In genomic region chr2:130332271-130333073, GRCh38 we compare ENCODE assay signal across 8 cellular contexts. TPM values are rescaled to one million over a fixed set of nuclear protein-coding genes. Genes with fewer than 3 reads are reported as not detected.
DNase-seq lines count a peak whose midpoint lies in the region; ATAC-seq and TF ChIP-seq lines count a peak whose summit lies in the region.

No MANE protein-coding gene starts in this region.

- peaks cover 25% of the 10 kb centered on the region for H3K4me1 Mint-ChIP-seq in chondrocyte (ENCODE audit: low read depth)

- no peaks in the 10 kb centered on the region for H3K36me3 ChIP-seq in left lung

- peak overlapping the region; percentile 53 for H3K4me3 Mint-ChIP-seq in chondrocyte (ENCODE audit: unreplicated experiment)

- DNase-seq in ACHN (peak; percentile 68), GM13977 (ENCODE audit: low spot score) (peak; percentile 85), NCI-H2171 (lab: John Stamatoyannopoulos, UW) (peak; percentile 42), chondrocyte (ENCODE audit: low spot score) (no peak), left lung (peak; percentile 68 to 91)
- DNase-seq in activated CD4-positive, alpha-beta T cell treated with anti-CD3 and anti-CD28 coated beads for 4 hours, result peak; percentile 60 to 61
- DNase-seq in stimulated activated CD4-positive, alpha-beta T cell treated with anti-CD3 and anti-CD28 coated beads, TNF-alpha, amount 100 ng/mL, for 4 hours (ENCODE audit: low read depth in 3 of 3), result peak; percentile 42 to 51 (median 43)

- intact Hi-C loops in left lung (cut with DNase I), result no loop called here

- peaks cover 19% of the 10 kb centered on the region for H3K27me3 Mint-ChIP-seq in chondrocyte (ENCODE audit: low read depth)

- peaks cover 4% of the 10 kb centered on the region for H3K9me3 Mint-ChIP-seq in chondrocyte (ENCODE audit: low read depth)

- ATAC-seq in HG02943 (IDR thresholded peaks at IDR 0.05; ENCODE audit: low read depth, unreplicated experiment) (peak; percentile 85), left lung (peak; percentile 89)

- H3K9me3 ChIP-seq in left lung, result no peaks in the 10 kb centered on the region

- peak; percentile 93 for TF ChIP-seq CTCF in GM13977 (IDR thresholded peaks at IDR 0.05; ENCODE audit: extremely low read depth, insufficient read depth, missing control alignments)
- TF ChIP-seq CTCF in chondrocyte (IDR thresholded peaks at IDR 0.05), result peak; percentile 99
- peak; percentile 84 to 87 for TF ChIP-seq CTCF in left lung (IDR thresholded peaks at IDR 0.05)

- H3K4me3 ChIP-seq in left lung, result no peak overlapping the region

- H3K27ac Mint-ChIP-seq in chondrocyte (ENCODE audit: unreplicated experiment), result no peak overlapping the region

- peaks cover 1% of the 10 kb centered on the region for H3K36me3 Mint-ChIP-seq in chondrocyte (ENCODE audit: low read depth)

- in situ Hi-C loops in ACHN (cut with HindIII; ENCODE audit: low pct_ligation_motif_present, low pct_unique_long_range_greater_than_20kb, low sequenced_read_pairs) (no loop called here), GM13977 (cut with MboI; ENCODE audit: low pct_unique_long_range_greater_than_20kb, low sequenced_read_pairs, unreplicated experiment) (no loop called here)

- no peak overlapping the region for H3K27ac ChIP-seq in left lung

- H3K4me1 ChIP-seq in left lung, result peaks cover 2 to 7% of the 10 kb centered on the region in 2 donors

- H3K27me3 ChIP-seq in left lung, result peaks cover 13 to 41% of the 10 kb centered on the region in 2 donors

RNA-seq across cellular contexts. Expression of gene IMP4, which starts 10.2 kb away (rescaled TPM):
- total RNA-seq in chondrocyte (43.5 to 50.1 TPM (median 48.4 TPM) in 3 replicates), left lung (10 to 100 TPM; 52.3 to 82.2 TPM)

RNA-seq across cellular contexts. Expression of gene PTPN18, which starts 23.4 kb away (rescaled TPM):
- total RNA-seq in chondrocyte (24.0 to 31.9 TPM (median 26.0 TPM) in 3 replicates), left lung (10 to 100 TPM; 66.7 to 74.7 TPM)
